27 cellular contexts compared by ENCODE assay signal in the genomic region with DNA sequence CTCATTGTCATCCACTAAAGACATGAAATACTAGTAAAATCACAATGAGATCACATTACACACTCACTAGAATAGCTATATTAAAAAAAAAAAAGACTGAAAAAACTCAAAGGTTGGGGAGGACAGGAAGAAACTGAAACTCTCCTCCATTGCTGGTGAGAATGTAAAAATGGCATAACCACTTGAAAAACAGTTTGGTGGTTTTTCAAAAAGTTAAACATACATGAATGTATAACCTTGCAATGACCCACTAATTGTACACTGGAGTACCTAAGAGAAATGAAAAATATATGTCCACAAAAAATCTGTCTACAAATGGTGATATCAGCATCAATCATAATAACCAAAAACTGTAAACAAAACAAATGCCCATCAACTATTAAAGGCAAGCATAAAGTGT.
"Had no signal": no experiment of that assay in that cellular context is flagged by ENCODE, and none has a peak within 500 bp of the region (broad histone marks: within the 10 kb centered on the region; RNA-seq: fewer than 3 reads in every experiment).

No MANE protein-coding gene starts in this region.

- H3K27ac ChIP-seq: lower lobe of right lung, neural progenitor cell, parathyroid adenoma, psoas muscle, sigmoid colon, suprapubic skin, tibial artery, upper lobe of right lung had no signal

- H3K9me3 ChIP-seq: lower lobe of right lung, psoas muscle, sigmoid colon, suprapubic skin, tibial artery, upper lobe of right lung had no signal

- H3K27ac Mint-ChIP-seq: activated naive CD8-positive, alpha-beta T cell treated with anti-CD3 and anti-CD28 coated beads for 36 hours; activated T-cell treated with anti-CD3 and anti-CD28 coated beads, Interleukin-2, amount 50 U/mL, for 72 hours; neural progenitor cell; stimulated activated naive B cell treated with anti-CD40 and anti-IgM and Interleukin-4, amounts not matched to agents 10 μg/mL and 1 μg/mL and 100 μg/mL, for 72 hours had no signal

- H3K36me3 ChIP-seq: lower lobe of right lung, neural progenitor cell, sigmoid colon, suprapubic skin, tibial artery, upper lobe of right lung had no signal

- H3K4me1 ChIP-seq: lower lobe of right lung, neural progenitor cell, parathyroid adenoma, suprapubic skin, tibial artery had no signal

- ATAC-seq: activated T-cell treated with anti-CD3 and anti-CD28 coated beads, Interleukin-2, amount 50 U/mL, for 72 hours; left lobe of liver; lower lobe of right lung; natural killer cell; psoas muscle; stimulated activated naive B cell treated with anti-CD40 and anti-IgM and Interleukin-4, amounts not matched to agents 10 μg/mL and 1 μg/mL and 100 μg/mL, for 72 hours; upper lobe of right lung had no signal

- H3K4me3 ChIP-seq: lower lobe of right lung, neural progenitor cell, psoas muscle, sigmoid colon, suprapubic skin, tibial artery, upper lobe of right lung had no signal

- H3K9me3 Mint-ChIP-seq: natural killer cell had no signal

- H3K36me3 Mint-ChIP-seq: natural killer cell had no signal

- H3K27me3 ChIP-seq: neural progenitor cell, sigmoid colon, suprapubic skin, tibial artery, upper lobe of right lung had no signal

- H3K4me2 ChIP-seq: neural progenitor cell had no signal

- H3K4me1 Mint-ChIP-seq: neural progenitor cell had no signal

- H3K27me3 Mint-ChIP-seq: activated naive CD8-positive, alpha-beta T cell treated with anti-CD3 and anti-CD28 coated beads for 36 hours; stimulated activated naive B cell treated with anti-CD40 and anti-IgM and Interleukin-4, amounts not matched to agents 10 μg/mL and 1 μg/mL and 100 μg/mL, for 72 hours had no signal

- FAIRE-seq: endothelial cell of umbilical vein had no signal

- DNase-seq: activated CD4-positive, alpha-beta T cell treated with anti-CD3 and anti-CD28 coated beads for 4 hours; activated CD4-positive, alpha-beta T cell treated with anti-CD3 and anti-CD28 coated beads, Interleukin-2, amount 50 U/mL, for 4 hours; activated naive CD4-positive, alpha-beta T cell treated with Interleukin-2 at 50 U/mL for 16 hours; activated naive CD8-positive, alpha-beta T cell treated with anti-CD3 and anti-CD28 coated beads for 36 hours; activated T-cell treated with anti-CD3 and anti-CD28 coated beads for 4 hours; activated T-cell treated with anti-CD3 and anti-CD28 coated beads, Interleukin-2, amount 50 U/mL, for 72 hours; amygdala; caudate nucleus; cortex of kidney; head of caudate nucleus; hippocampal formation; lower lobe of right lung; mesenchymal stem cell; natural killer cell; occipital lobe; psoas muscle; sigmoid colon; stimulated activated CD4-positive, alpha-beta T cell treated with anti-CD3 and anti-CD28 coated beads, Interleukin-15, amount 100 ng/mL, for 24 hours; stimulated activated CD4-positive, alpha-beta T cell treated with anti-CD3 and anti-CD28 coated beads, Interleukin-2, amount 100 ng/mL, for 24 hours; stimulated activated naive B cell treated with anti-CD40 and anti-IgM and Interleukin-4, amounts not matched to agents 10 μg/mL and 1 μg/mL and 100 μg/mL, for 72 hours; tibial artery; upper lobe of right lung had no signal

- H2AFZ ChIP-seq: neural progenitor cell, parathyroid adenoma had no signal

- H3K9ac ChIP-seq: neural progenitor cell, parathyroid adenoma had no signal

- H3K4me3 Mint-ChIP-seq: activated naive CD8-positive, alpha-beta T cell treated with anti-CD3 and anti-CD28 coated beads for 36 hours; activated T-cell treated with anti-CD3 and anti-CD28 coated beads, Interleukin-2, amount 50 U/mL, for 72 hours; natural killer cell; neural progenitor cell; stimulated activated naive B cell treated with anti-CD40 and anti-IgM and Interleukin-4, amounts not matched to agents 10 μg/mL and 1 μg/mL and 100 μg/mL, for 72 hours had no signal
